In genomic region chr2:112996635-112997034, GRCh38 we compare ENCODE assay signal across 14 cellular contexts. TPM values are rescaled to one million over a fixed set of nuclear protein-coding genes. Genes with fewer than 3 reads are reported as not detected.
DNase-seq lines count a peak whose midpoint lies in the region; ATAC-seq, FAIRE-seq and TF ChIP-seq lines count a peak whose summit lies in the region.
"Had no signal": no experiment of that assay in that cellular context is flagged by ENCODE, and none has a peak within 500 bp of the region (broad histone marks: within the 10 kb centered on the region; RNA-seq: fewer than 3 reads in every experiment).

No MANE protein-coding gene starts in this region.

- no peak overlapping the region for H3K4me3 Mint-ChIP-seq in GM23338
- H3K4me3 Mint-ChIP-seq in activated CD8-positive, alpha-beta T cell treated with anti-CD3 and anti-CD28 coated beads for 36 hours = peak overlapping the region; percentile 13
- H3K4me3 Mint-ChIP-seq in activated naive CD8-positive, alpha-beta T cell treated with anti-CD3 and anti-CD28 coated beads, Interleukin-2, amount 50 U/mL, for 24 hours = peak overlapping the region; percentile 25

- in situ Hi-C loops in brain microvascular endothelial cell (cut with HindIII; ENCODE audit: low pct_ligation_motif_present, low sequenced_read_pairs) = no loop called here

- no peaks in the 10 kb centered on the region for H4K20me1 ChIP-seq in GM23338 (replicated peaks; ENCODE audit: insufficient read depth)

- DNase-seq in GM23338 (ENCODE audit: low spot score) = peak; percentile 0
- peak; percentile 86 for DNase-seq in activated CD8-positive, alpha-beta T cell treated with anti-CD3 and anti-CD28 coated beads for 36 hours
- DNase-seq in activated naive CD8-positive, alpha-beta T cell treated with anti-CD3 and anti-CD28 coated beads, Interleukin-2, amount 50 U/mL, for 24 hours = peak; percentile 57
- DNase-seq in stimulated activated CD8-positive, alpha-beta memory T cell treated with anti-CD3 and anti-CD28 coated beads, Interleukin-12 subunit alpha, Interleukin-12 subunit beta, amount 100 ng/mL, for 4 hours (ENCODE audit: low read depth) = peak; percentile 13
- no peak for DNase-seq in brain microvascular endothelial cell
- DNase-seq in Ammon's horn (ENCODE audit: low spot score) = no peak
- no peak for DNase-seq in GM19239 (ENCODE audit: insufficient read length, low spot score)
- DNase-seq in left cardiac atrium = no peak
- DNase-seq: kidney, NCI-H1092 treated with DMSO at 0.1 percent for 48 hours, nucleus accumbens had no signal

- H3K9me2 ChIP-seq in GM23338 (ENCODE audit: insufficient read depth) = peaks cover 5% of the 10 kb centered on the region; the same call in 1 of the 2 replicates

- no peak for FAIRE-seq in GM19239 (lab: Jason Lieb, UNC)
- FAIRE-seq: kidney had no signal

- H3K27ac ChIP-seq in GM23338 (ENCODE audit: low read depth) (no peak overlapping the region), brain microvascular endothelial cell (no peak overlapping the region)
- H3K27ac ChIP-seq: RWPE1 had no signal

- H3K27me3 Mint-ChIP-seq in GM23338 (ENCODE audit: insufficient read depth, low read depth, poor library complexity) = peaks cover 2% of the 10 kb centered on the region
- no peaks in the 10 kb centered on the region for H3K27me3 Mint-ChIP-seq in activated CD8-positive, alpha-beta T cell treated with anti-CD3 and anti-CD28 coated beads for 36 hours
- H3K27me3 Mint-ChIP-seq in activated naive CD8-positive, alpha-beta T cell treated with anti-CD3 and anti-CD28 coated beads, Interleukin-2, amount 50 U/mL, for 24 hours = no peaks in the 10 kb centered on the region

- POLR2A ChIA-PET in activated CD8-positive, alpha-beta T cell treated with anti-CD3 and anti-CD28 coated beads for 36 hours (lab: Charles Lee) = interaction anchor here (2.6 kb wide), 1 partner anchor 11 kb away, joined by 12 read pairs; no protein-coding TSS in a partner anchor

- no peak for TF ChIP-seq CTCF in GM23338 (conservative IDR thresholded peaks at IDR 0.05; ENCODE audit: low read depth in 2 of 2)
- no peak for TF ChIP-seq CTCF in activated CD8-positive, alpha-beta T cell treated with anti-CD3 and anti-CD28 coated beads for 36 hours (IDR thresholded peaks at IDR 0.05)
- TF ChIP-seq CTCF in brain microvascular endothelial cell (IDR thresholded peaks at IDR 0.05; ENCODE audit: low read depth, low read length, missing control alignments) = no peak

- intact Hi-C loops in activated CD8-positive, alpha-beta T cell treated with anti-CD3 and anti-CD28 coated beads for 36 hours (cut with micrococcal nuclease) = no loop called here
- intact Hi-C loops in left cardiac atrium (cut with DNase I) = no loop called here

- H3K27ac Mint-ChIP-seq in GM23338 = no peak overlapping the region
- H3K27ac Mint-ChIP-seq in activated CD8-positive, alpha-beta T cell treated with anti-CD3 and anti-CD28 coated beads for 36 hours = peak overlapping the region; percentile 47
- H3K27ac Mint-ChIP-seq in activated naive CD8-positive, alpha-beta T cell treated with anti-CD3 and anti-CD28 coated beads, Interleukin-2, amount 50 U/mL, for 24 hours = peak overlapping the region; percentile 46

- no peaks in the 10 kb centered on the region for H3K27me3 ChIP-seq in GM23338 (ENCODE audit: insufficient read depth)
- H3K27me3 ChIP-seq in brain microvascular endothelial cell (replicated peaks) = no peaks in the 10 kb centered on the region

- H3K9me3 Mint-ChIP-seq in GM23338 = peaks cover 40% of the 10 kb centered on the region
- peaks cover 33% of the 10 kb centered on the region for H3K9me3 Mint-ChIP-seq in activated CD8-positive, alpha-beta T cell treated with anti-CD3 and anti-CD28 coated beads for 36 hours
- H3K9me3 Mint-ChIP-seq in activated naive CD8-positive, alpha-beta T cell treated with anti-CD3 and anti-CD28 coated beads, Interleukin-2, amount 50 U/mL, for 24 hours = peaks cover 43% of the 10 kb centered on the region

- no peak overlapping the region for H3K4me3 ChIP-seq in GM23338
- H3K4me3 ChIP-seq in brain microvascular endothelial cell (ENCODE audit: low read depth, low read length) = no peak overlapping the region

- H3K36me3 ChIP-seq in GM23338 (ENCODE audit: insufficient read depth) (no peaks in the 10 kb centered on the region), brain microvascular endothelial cell (replicated peaks) (no peaks in the 10 kb centered on the region)

- no peak for ATAC-seq in GM23338
- peak; percentile 98 for ATAC-seq in activated CD8-positive, alpha-beta T cell treated with anti-CD3 and anti-CD28 coated beads for 36 hours
- ATAC-seq in activated naive CD8-positive, alpha-beta T cell treated with anti-CD3 and anti-CD28 coated beads, Interleukin-2, amount 50 U/mL, for 24 hours = peak; percentile 96
- ATAC-seq in left cardiac atrium = no peak

- no peaks in the 10 kb centered on the region for H3K79me2 ChIP-seq in GM23338 (replicated peaks; ENCODE audit: insufficient read depth)

- no peaks in the 10 kb centered on the region for H3K4me1 ChIP-seq in GM23338 (ENCODE audit: insufficient read depth)

- H3F3A ChIP-seq in GM23338 (replicated peaks; ENCODE audit: low read depth) = no peaks in the 10 kb centered on the region

- peaks cover 7% of the 10 kb centered on the region; the same call in 2 of the 3 replicates for H3K36me3 Mint-ChIP-seq in GM23338 (ENCODE audit: low read depth)
- H3K36me3 Mint-ChIP-seq in activated CD8-positive, alpha-beta T cell treated with anti-CD3 and anti-CD28 coated beads for 36 hours (ENCODE audit: low read depth) = peaks cover 6% of the 10 kb centered on the region
- H3K36me3 Mint-ChIP-seq in activated naive CD8-positive, alpha-beta T cell treated with anti-CD3 and anti-CD28 coated beads, Interleukin-2, amount 50 U/mL, for 24 hours (ENCODE audit: low read depth) = peaks cover 20% of the 10 kb centered on the region

- CTCF ChIA-PET in activated CD8-positive, alpha-beta T cell treated with anti-CD3 and anti-CD28 coated beads for 36 hours (lab: Charles Lee) = interaction anchor here (1.1 kb wide), 2 partner anchors 34 to 55 kb away, joined by 3 read pairs; no protein-coding TSS in a partner anchor

- H3K4me1 Mint-ChIP-seq in GM23338 = no peaks in the 10 kb centered on the region
- peaks cover 34% of the 10 kb centered on the region for H3K4me1 Mint-ChIP-seq in activated CD8-positive, alpha-beta T cell treated with anti-CD3 and anti-CD28 coated beads for 36 hours (ENCODE audit: low read depth)
- peaks cover 31% of the 10 kb centered on the region for H3K4me1 Mint-ChIP-seq in activated naive CD8-positive, alpha-beta T cell treated with anti-CD3 and anti-CD28 coated beads, Interleukin-2, amount 50 U/mL, for 24 hours

- peak overlapping the region; percentile 85; the same call in 1 of the 2 replicates for H2AFZ ChIP-seq in GM23338

- no peak overlapping the region for H3K4me2 ChIP-seq in GM23338

TF ChIP-seq in GM23338, 12 proteins besides CTCF, POLR2A, EP300 and RAD21:
- TF ChIP-seq EZH2phosphoT487 (IDR thresholded peaks at IDR 0.05; ENCODE audit: unreplicated experiment) = no peak
TF ChIP-seq in GM23338: peak in this region for 0.

RNA-seq across cellular contexts. Expression of gene IL36A, which starts 8.6 kb away (rescaled TPM):
- not detected in 2 replicates for total RNA-seq in GM23338 (2014; rRNA removed; shearing (Covaris generic))
- polyA plus RNA-seq in GM23338 (2016; fragmentation: Nextera tagmentation; extraction: Ambion mirVana) = not detected in 2 replicates
- total RNA-seq in activated CD8-positive, alpha-beta T cell treated with anti-CD3 and anti-CD28 coated beads for 36 hours = not detected
- total RNA-seq in left cardiac atrium = not detected
- total RNA-seq: kidney, temporal lobe had no signal
- polyA plus RNA-seq: BJ had no signal

RNA-seq across cellular contexts. Expression of gene IL36G, which starts 18.8 kb away (rescaled TPM):
- total RNA-seq in GM23338 (2014; rRNA removed; shearing (Covaris generic)) = 0.70 TPM in 1 of 2 replicates, not detected in the other
- polyA plus RNA-seq in GM23338 (2016; fragmentation: Nextera tagmentation; extraction: Ambion mirVana) = not detected in 2 replicates
- total RNA-seq in activated CD8-positive, alpha-beta T cell treated with anti-CD3 and anti-CD28 coated beads for 36 hours = not detected
- not detected for total RNA-seq in left cardiac atrium
- total RNA-seq: kidney, temporal lobe had no signal
- polyA plus RNA-seq: BJ had no signal

RNA-seq across cellular contexts. Expression of gene IL36B, which starts 56.0 kb away (rescaled TPM):
- total RNA-seq in GM23338 (2014; rRNA removed; shearing (Covaris generic)) = not detected in 2 replicates
- polyA plus RNA-seq in GM23338 (2016; fragmentation: Nextera tagmentation; extraction: Ambion mirVana) = not detected in 2 replicates
- not detected for total RNA-seq in activated CD8-positive, alpha-beta T cell treated with anti-CD3 and anti-CD28 coated beads for 36 hours
- not detected for total RNA-seq in left cardiac atrium
- total RNA-seq: kidney, temporal lobe had no signal
- polyA plus RNA-seq: BJ had no signal

Comparison
In these comparisons a context has a peak if more than half of its experiments do, and no peak if none do; other contexts are left out.
1. ATAC-seq: peak in activated CD8-positive, alpha-beta T cell treated with anti-CD3 and anti-CD28 coated beads for 36 hours (single experiment) and activated naive CD8-positive, alpha-beta T cell treated with anti-CD3 and anti-CD28 coated beads, Interleukin-2, amount 50 U/mL, for 24 hours (single experiment); none in GM23338 (single experiment) and left cardiac atrium (0 of 2).
2. DNase-seq: peak in GM23338 (single experiment), activated CD8-positive, alpha-beta T cell treated with anti-CD3 and anti-CD28 coated beads for 36 hours (single experiment), activated naive CD8-positive, alpha-beta T cell treated with anti-CD3 and anti-CD28 coated beads, Interleukin-2, amount 50 U/mL, for 24 hours (single experiment) and stimulated activated CD8-positive, alpha-beta memory T cell treated with anti-CD3 and anti-CD28 coated beads, Interleukin-12 subunit alpha, Interleukin-12 subunit beta, amount 100 ng/mL, for 4 hours (single experiment); none in brain microvascular endothelial cell (single experiment), Ammon's horn (single experiment), GM19239 (single experiment) and left cardiac atrium (single experiment).